Comparison of ENCODE assay signal across 26 cellular contexts in the genomic region with DNA sequence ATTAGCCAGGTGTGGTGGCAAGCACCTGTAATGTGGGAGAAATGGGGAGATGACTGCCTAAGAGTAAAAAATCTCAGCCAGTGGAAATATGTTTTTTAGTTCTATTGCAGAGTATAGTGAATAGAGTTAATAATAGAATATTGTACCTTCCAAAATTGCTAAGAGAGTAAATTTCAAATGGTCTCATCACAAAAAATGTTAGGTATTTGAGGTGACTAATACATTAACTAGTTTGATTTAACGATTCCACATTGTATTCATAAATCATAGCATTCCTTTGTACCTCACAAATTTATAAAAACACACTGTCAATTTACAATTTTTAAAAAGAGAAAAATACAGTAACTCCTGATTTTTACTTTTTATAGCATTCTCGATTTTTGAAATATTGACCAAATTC.
"Had no signal": no experiment of that assay in that cellular context is flagged by ENCODE, and none has a peak within 500 bp of the region (broad histone marks: within the 10 kb centered on the region; RNA-seq: fewer than 3 reads in every experiment).

No MANE protein-coding gene starts in this region.

- H3K27me3 ChIP-seq: right atrium auricular region, sigmoid colon, tibial artery, upper lobe of left lung, uterus had no signal

- FAIRE-seq: endothelial cell of umbilical vein, islet of Langerhans, small intestine had no signal

- H3K27ac ChIP-seq: coronary artery, right atrium auricular region, sigmoid colon, tibial artery, upper lobe of left lung, uterus had no signal

- H3K9me3 Mint-ChIP-seq: endodermal cell, nephron had no signal

- H3K4me3 Mint-ChIP-seq: endodermal cell; naive B cell; nephron; stimulated activated effector memory CD8-positive, alpha-beta T cell treated with anti-CD3 and anti-CD28 coated beads, Interleukin-12 subunit alpha, Interleukin-12 subunit beta, amount 100 ng/mL, for 72 hours had no signal

- H3K9me3 ChIP-seq: right atrium auricular region, sigmoid colon, tibial artery, upper lobe of left lung, uterus had no signal

- H3K27me3 Mint-ChIP-seq: naive B cell had no signal

- H3K36me3 Mint-ChIP-seq: naive B cell; stimulated activated effector memory CD8-positive, alpha-beta T cell treated with anti-CD3 and anti-CD28 coated beads, Interleukin-12 subunit alpha, Interleukin-12 subunit beta, amount 100 ng/mL, for 72 hours had no signal

- ATAC-seq: stimulated activated effector memory CD8-positive, alpha-beta T cell treated with anti-CD3 and anti-CD28 coated beads, Interleukin-12 subunit alpha, Interleukin-12 subunit beta, amount 100 ng/mL, for 72 hours; stimulated activated naive CD8-positive, alpha-beta T cell treated with anti-CD3 and anti-CD28 coated beads, Interleukin-15, Interleukin-2, amounts not matched to agents 100 U/mL and 50 U/mL, for 24 hours had no signal

- H3K4me3 ChIP-seq: coronary artery, right atrium auricular region, sigmoid colon, tibial artery, upper lobe of left lung, uterus had no signal

- H3K4me1 ChIP-seq: right atrium auricular region, sigmoid colon, tibial artery, upper lobe of left lung, uterus had no signal

- H3K36me3 ChIP-seq: right atrium auricular region, sigmoid colon, tibial artery, upper lobe of left lung, uterus had no signal

- H3K27ac Mint-ChIP-seq: endodermal cell; naive B cell; nephron; stimulated activated effector memory CD8-positive, alpha-beta T cell treated with anti-CD3 and anti-CD28 coated beads, Interleukin-12 subunit alpha, Interleukin-12 subunit beta, amount 100 ng/mL, for 72 hours had no signal

- DNase-seq: effector CD4-positive, alpha-beta T cell; endodermal cell; erythroblast; foreskin melanocyte; head of caudate nucleus; hippocampal formation; kidney glomerular epithelial cell; mesendoderm; naive B cell; occipital lobe; posterior cingulate gyrus; sigmoid colon; small intestine; stimulated activated CD4-positive, alpha-beta T cell treated with anti-CD3 and anti-CD28 coated beads, Interleukin-12 subunit alpha, Interleukin-12 subunit beta, amount 100 ng/mL, for 4 hours; stimulated activated CD4-positive, alpha-beta T cell treated with anti-CD3 and anti-CD28 coated beads, Interleukin-2, amount 100 ng/mL, for 48 hours; stimulated activated CD8-positive, alpha-beta memory T cell treated with anti-CD3 and anti-CD28 coated beads, Interleukin-4, amount 100 ng/mL, for 48 hours; stimulated activated naive CD8-positive, alpha-beta T cell treated with anti-CD3 and anti-CD28 coated beads, Interleukin-15, Interleukin-2, amounts not matched to agents 100 U/mL and 50 U/mL, for 24 hours; tibial artery; upper lobe of left lung; uterus had no signal

- H3K4me1 Mint-ChIP-seq: endodermal cell; naive B cell; nephron; stimulated activated effector memory CD8-positive, alpha-beta T cell treated with anti-CD3 and anti-CD28 coated beads, Interleukin-12 subunit alpha, Interleukin-12 subunit beta, amount 100 ng/mL, for 72 hours had no signal
